22 cellular contexts compared by ENCODE assay signal in genomic region chr16:56874800-56875199, GRCh38. TPM values are rescaled to one million over a fixed set of nuclear protein-coding genes. Genes with fewer than 3 reads are reported as not detected.
DNase-seq lines count a peak whose midpoint lies in the region; ATAC-seq, FAIRE-seq and TF ChIP-seq lines count a peak whose summit lies in the region.
"Had no signal": no experiment of that assay in that cellular context is flagged by ENCODE, and none has a peak within 500 bp of the region (broad histone marks: within the 10 kb centered on the region; RNA-seq: fewer than 3 reads in every experiment).

No MANE protein-coding gene starts in this region.

- no peak overlapping the region for H2BK5ac ChIP-seq in mesendoderm (ENCODE audit: low read length)
- no peak overlapping the region for H2BK5ac ChIP-seq in H9 (ENCODE audit: insufficient read length, low read length)

- H3K14ac ChIP-seq in H9 (ENCODE audit: insufficient read depth, low read length) = no peak overlapping the region

- no peaks in the 10 kb centered on the region for H3K23me2 ChIP-seq in H9 (ENCODE audit: insufficient read length, low read depth, low read length, poor library complexity, severe bottlenecking)

- TF ChIP-seq EP300 in HepG2 (IDR thresholded peaks at IDR 0.05; ENCODE audit: low read depth in 2 of 2, low read length in 2 of 2) (no peak), HepG2 (CRISPR knock-in tag; IDR thresholded peaks at IDR 0.05; ENCODE audit: borderline replicate concordance) (no peak), GM12878 (IDR thresholded peaks at IDR 0.05; ENCODE audit: borderline replicate concordance in 1 of 2, control insufficient read depth in 1 of 2, low read depth in 2 of 2, low read length in 2 of 2) (no peak)

- H4K20me1 ChIP-seq in HepG2 (ENCODE audit: insufficient read depth, low read length) (no peaks in the 10 kb centered on the region), GM12878 (ENCODE audit: control insufficient read depth, insufficient read depth) (no peaks in the 10 kb centered on the region), H9 (ENCODE audit: control insufficient read depth, insufficient read depth, insufficient read length) (no peaks in the 10 kb centered on the region)

- H4K91ac ChIP-seq in H9 (ENCODE audit: insufficient read length, low read depth, low read length) = no peak overlapping the region

- no peak overlapping the region for H3K27ac ChIP-seq in HepG2 (ENCODE audit: extremely low read length, insufficient read depth, low read length)
- no peak overlapping the region for H3K27ac ChIP-seq in right lobe of liver
- H3K27ac ChIP-seq in GM12878 (ENCODE audit: control insufficient read depth, insufficient read depth) = no peak overlapping the region
- no peak overlapping the region for H3K27ac ChIP-seq in mesendoderm (ENCODE audit: low read depth, low read length)
- no peak overlapping the region for H3K27ac ChIP-seq in H9 (ENCODE audit: insufficient read length, low read depth, low read length)
- H3K27ac ChIP-seq: coronary artery, heart left ventricle, HL-60, KMS-11, SK-N-MC, upper lobe of left lung had no signal

- H3K18ac ChIP-seq in mesendoderm (ENCODE audit: low read length) = no peak overlapping the region
- no peak overlapping the region for H3K18ac ChIP-seq in H9 (ENCODE audit: insufficient read length, low read depth, low read length)

- RAD21 ChIA-PET in GM12878 (lab: Charles Lee; ENCODE audit: unreplicated experiment) = interaction anchor here (0.9 to 1.8 kb wide), 7 partner anchors 14 to 76 kb away, joined by 3 to 10 read pairs (median 5); no protein-coding TSS in a partner anchor

- POLR2A ChIA-PET in HepG2 (lab: Yijun Ruan, JAX) (interaction anchor here (0.9 to 1.6 kb wide), 3 partner anchors 14 to 58 kb away, joined by 3 to 5 read pairs (median 4); no protein-coding TSS in a partner anchor), GM12878 (lab: Charles Lee) (interaction anchor here (0.6 to 1.2 kb wide), 6 partner anchors 40 to 96 kb away, joined by 3 read pairs; no protein-coding TSS in a partner anchor)

- 53% methylated on average over 10 of the region's 11 CpGs for WGBS in HepG2 (ENCODE audit: low lambda C conversion rate)
- WGBS in right lobe of liver (ENCODE audit: insufficient coverage, low coverage, low lambda C conversion rate, missing lambda C conversion rate) = 63% methylated on average over 2 of the region's 11 CpGs
- 70% methylated on average over 8 of the region's 11 CpGs for WGBS in GM12878 (ENCODE audit: insufficient coverage, insufficient replicate concordance, low lambda C conversion rate, missing lambda C conversion rate)
- no CpG with 5 or more reads among the region's 11 CpGs for WGBS in mesendoderm (ENCODE audit: extremely low coverage, insufficient coverage, low lambda C conversion rate)
- WGBS in H9 (ENCODE audit: extremely low coverage, insufficient read length, low lambda C conversion rate) = no CpG with 5 or more reads among the region's 11 CpGs

- no peak for TF ChIP-seq RAD21 in HepG2 (CRISPR knock-in tag; IDR thresholded peaks at IDR 0.05)
- TF ChIP-seq RAD21 in GM12878 (IDR thresholded peaks at IDR 0.05; ENCODE audit: insufficient read depth, low read depth, low read length) = no peak

- H3K4ac ChIP-seq in mesendoderm (ENCODE audit: low read depth, low read length) (no peak overlapping the region), H9 (ENCODE audit: low read depth, low read length) (no peak overlapping the region)

- ATAC-seq in HepG2 (no peak), right lobe of liver (no peak), GM12878 (no peak), GM21515 (IDR thresholded peaks at IDR 0.05; ENCODE audit: unreplicated experiment) (no peak)

- H3T11ph ChIP-seq in H9 (ENCODE audit: low read length) = no peak overlapping the region

- in situ Hi-C loops in HepG2 (cut with HindIII; ENCODE audit: extremely low pct_ligation_motif_present, low pct_unique_long_range_greater_than_20kb) = no loop called here
- in situ Hi-C loops in GM12878 (cut with MboI) = no loop called here
- in situ Hi-C loops in ACHN (cut with HindIII; ENCODE audit: low pct_ligation_motif_present, low pct_unique_long_range_greater_than_20kb, low sequenced_read_pairs) = no loop called here

- H4K5ac ChIP-seq in mesendoderm (ENCODE audit: low read length) (no peak overlapping the region), H9 (ENCODE audit: insufficient read length, low read depth, low read length) (no peak overlapping the region)

- CTCF ChIA-PET in HepG2 (lab: Yijun Ruan, JAX; ENCODE audit: low intra/inter-chr PET ratio, low total read pairs) (no interaction called here), GM12878 (lab: Yijun Ruan, JAX) (interaction anchor here (0.6 to 2.7 kb wide), 10 partner anchors 7 to 77 kb away, joined by 3 to 10 read pairs (median 5); no protein-coding TSS in a partner anchor)

- SMC1A ChIA-PET in GM12878 (lab: Charles Lee; ENCODE audit: uncharacterized antibody, unreplicated experiment) = interaction anchor here (0.7 to 1.8 kb wide), 12 partner anchors 10 to 77 kb away, joined by 3 to 5 read pairs (median 3); no protein-coding TSS in a partner anchor

- intact Hi-C loops in HepG2 (cut with micrococcal nuclease; ENCODE audit: unreplicated experiment) (loop anchor here (5.0 kb wide), 1 partner anchor 58 kb away; the partner anchor contains the start of gene HERPUD1), right lobe of liver (cut with DNase I) (loop anchor here in 1 of 2 donors (10.0 kb wide), 1 partner anchor 80 kb away; no protein-coding TSS in a partner anchor), GM12878 (cut with micrococcal nuclease; ENCODE audit: unreplicated experiment) (no loop called here)

- H3K27me3 Mint-ChIP-seq in H9 (ENCODE audit: low read depth) = no peaks in the 10 kb centered on the region

- no peaks in the 10 kb centered on the region for H3K36me3 ChIP-seq in HepG2 (replicated peaks in 1 of 2; ENCODE audit: control insufficient read depth in 1 of 2, insufficient read depth in 2 of 2, low read length in 2 of 2)
- no peaks in the 10 kb centered on the region for H3K36me3 ChIP-seq in right lobe of liver
- H3K36me3 ChIP-seq in GM12878 (ENCODE audit: control insufficient read depth in 2 of 2, insufficient read depth in 2 of 2, low read length in 1 of 2) = no peaks in the 10 kb centered on the region
- H3K36me3 ChIP-seq in mesendoderm (ENCODE audit: control insufficient read depth, insufficient read depth, low read length) = no peaks in the 10 kb centered on the region
- H3K36me3 ChIP-seq: heart left ventricle, upper lobe of left lung had no signal

- no peaks in the 10 kb centered on the region for H3K4me1 Mint-ChIP-seq in H9

- H3K56ac ChIP-seq in mesendoderm (ENCODE audit: low read length) (no peak overlapping the region), H9 (ENCODE audit: insufficient read length, low read depth, low read length) (no peak overlapping the region)

- FAIRE-seq in HepG2 (lab: Jason Lieb, UNC) (no peak), GM12878 (lab: Jason Lieb, UNC) (no peak)
- FAIRE-seq: A204.1, kidney had no signal

- H2AK5ac ChIP-seq in mesendoderm (ENCODE audit: low read length) (no peak overlapping the region), H9 (ENCODE audit: insufficient read length, low read length) (no peak overlapping the region)

- H3K9ac ChIP-seq in HepG2 (ENCODE audit: insufficient read depth, low read depth, low read length) (no peak overlapping the region), GM12878 (ENCODE audit: control insufficient read depth, insufficient read depth, low read length) (no peak overlapping the region), mesendoderm (ENCODE audit: low read length) (no peak overlapping the region), H9 (ENCODE audit: extremely low read depth, insufficient read length, low read length) (no peak overlapping the region)
- H3K9ac ChIP-seq: KMS-11 had no signal

- H3K4me1 ChIP-seq in HepG2 (ENCODE audit: insufficient read depth, low read length) = no peaks in the 10 kb centered on the region
- no peaks in the 10 kb centered on the region for H3K4me1 ChIP-seq in right lobe of liver
- peaks cover 29% of the 10 kb centered on the region for H3K4me1 ChIP-seq in GM12878 (ENCODE audit: control insufficient read depth, insufficient read depth, low read length)
- no peaks in the 10 kb centered on the region for H3K4me1 ChIP-seq in mesendoderm (ENCODE audit: control insufficient read depth, low read depth, low read length)
- H3K4me1 ChIP-seq in H9 (ENCODE audit: insufficient read depth, low read length) = no peaks in the 10 kb centered on the region
- H3K4me1 ChIP-seq: upper lobe of left lung had no signal

- no peaks in the 10 kb centered on the region for H3K9me3 Mint-ChIP-seq in H9

- H2BK12ac ChIP-seq in H9 (ENCODE audit: insufficient read length, low read depth, low read length) = no peak overlapping the region

- DNase-seq in HepG2 (ENCODE audit: low spot score) (no peak), right lobe of liver (no peak), GM12878 (ENCODE audit: low read depth, low spot score) (no peak), mesendoderm (peak; percentile 89), ACHN (no peak), NCI-H1092 (lab: John Stamatoyannopoulos, UW) (no peak), H9 (no peak)
- DNase-seq: activated CD8-positive, alpha-beta memory T cell treated with anti-CD3 and anti-CD28 coated beads for 24 hours; amniotic stem cell; heart left ventricle; kidney; NCI-H146; occipital lobe; stimulated activated naive CD4-positive, alpha-beta T cell; upper lobe of left lung had no signal

- TF ChIP-seq CTCF in HepG2 (CRISPR knock-in tag; IDR thresholded peaks at IDR 0.05) (no peak), right lobe of liver (IDR thresholded peaks at IDR 0.05) (no peak), GM12878 (IDR thresholded peaks at IDR 0.05 in 2 of 3, conservative IDR thresholded peaks at IDR 0.05 in 1 of 3; ENCODE audit: control insufficient read depth in 2 of 3, extremely low read depth in 1 of 3, insufficient read depth in 1 of 3, low read depth in 3 of 3, low read length in 3 of 3) (no peak), H9 (conservative IDR thresholded peaks at IDR 0.05) (no peak)

- TF ChIP-seq POLR2A in HepG2 (IDR thresholded peaks at IDR 0.05; ENCODE audit: insufficient read depth in 1 of 2, low read depth in 2 of 2, low read length in 2 of 2) (no peak), right lobe of liver (IDR thresholded peaks at IDR 0.05) (no peak), GM12878 (IDR thresholded peaks at IDR 0.05; ENCODE audit: low read depth, low read length) (no peak)

- no peak overlapping the region for H4K8ac ChIP-seq in mesendoderm (ENCODE audit: low read depth, low read length)
- no peak overlapping the region for H4K8ac ChIP-seq in H9 (replicated peaks; ENCODE audit: insufficient read length, low read depth, low read length)

- H3K79me2 ChIP-seq in HepG2 (ENCODE audit: insufficient read depth, low read length) (no peaks in the 10 kb centered on the region), GM12878 (ENCODE audit: control insufficient read depth, insufficient read depth, low read length) (no peaks in the 10 kb centered on the region), mesendoderm (ENCODE audit: control insufficient read depth, insufficient read depth, low read length) (no peaks in the 10 kb centered on the region), H9 (ENCODE audit: insufficient read depth, low read length) (no peaks in the 10 kb centered on the region)

- no peaks in the 10 kb centered on the region for H3K36me3 Mint-ChIP-seq in H9 (ENCODE audit: insufficient read depth in 1 of 3, low read depth in 3 of 3)

- H2BK15ac ChIP-seq in mesendoderm (replicated peaks; ENCODE audit: low read depth) (no peak overlapping the region), H9 (ENCODE audit: low read depth, low read length) (no peak overlapping the region)

- H3K27me3 ChIP-seq in HepG2 (ENCODE audit: control insufficient read depth in 1 of 2, insufficient read depth in 2 of 2, low read length in 2 of 2) (no peaks in the 10 kb centered on the region; a peak in 1 of 5 replicates), right lobe of liver (no peaks in the 10 kb centered on the region), GM12878 (replicated peaks in 1 of 2; ENCODE audit: control insufficient read depth in 2 of 2, insufficient read depth in 2 of 2, low read length in 1 of 2) (no peaks in the 10 kb centered on the region), mesendoderm (ENCODE audit: insufficient read depth, low read length, poor library complexity) (no peaks in the 10 kb centered on the region), H9 (ENCODE audit: insufficient read depth, low read length) (no peaks in the 10 kb centered on the region)
- H3K27me3 ChIP-seq: heart left ventricle, upper lobe of left lung had no signal

- BruUV-seq in HepG2 (replicated peaks; lab: Mats Ljungman, UMichigan) (no TSS peak), GM12878 (replicated peaks; lab: Mats Ljungman, UMichigan) (no TSS peak)

- H3K9me3 ChIP-seq in HepG2 (ENCODE audit: low read length) = no peaks in the 10 kb centered on the region
- H3K9me3 ChIP-seq in right lobe of liver = no peaks in the 10 kb centered on the region
- no peaks in the 10 kb centered on the region for H3K9me3 ChIP-seq in GM12878 (replicated peaks; ENCODE audit: control insufficient read depth, insufficient read depth, low read length)
- no peaks in the 10 kb centered on the region for H3K9me3 ChIP-seq in H9 (ENCODE audit: control insufficient read depth, low read depth, low read length)
- H3K9me3 ChIP-seq: heart left ventricle, upper lobe of left lung had no signal

- H2AFZ ChIP-seq in HepG2 (ENCODE audit: low read length) = no peak overlapping the region
- no peak overlapping the region for H2AFZ ChIP-seq in GM12878 (ENCODE audit: control insufficient read depth, low read depth, low read length)
- no peak overlapping the region for H2AFZ ChIP-seq in H9 (ENCODE audit: low read length)

- no peak overlapping the region for H3K4me3 Mint-ChIP-seq in H9

- H3K4me2 ChIP-seq in HepG2 (ENCODE audit: low read depth, low read length) = no peak overlapping the region
- no peak overlapping the region for H3K4me2 ChIP-seq in GM12878 (ENCODE audit: control insufficient read depth, insufficient read depth)
- H3K4me2 ChIP-seq in mesendoderm (ENCODE audit: low read length) = no peak overlapping the region
- no peak overlapping the region for H3K4me2 ChIP-seq in H9 (ENCODE audit: insufficient read depth, insufficient read length, low read length)
- H3K4me2 ChIP-seq: KMS-11 had no signal

- H3K23ac ChIP-seq in mesendoderm (ENCODE audit: low read length) (no peak overlapping the region), H9 (ENCODE audit: insufficient read length, low read depth, low read length) (no peak overlapping the region)

- no peak overlapping the region for H2BK120ac ChIP-seq in mesendoderm (ENCODE audit: low read depth, low read length)
- H2BK120ac ChIP-seq in H9 (ENCODE audit: low read depth, low read length, poor library complexity, severe bottlenecking) = no peak overlapping the region

- no peaks in the 10 kb centered on the region for H3K79me1 ChIP-seq in mesendoderm (ENCODE audit: low read length)
- H3K79me1 ChIP-seq in H9 (ENCODE audit: insufficient read depth, low read depth, low read length, poor library complexity, severe bottlenecking) = no peaks in the 10 kb centered on the region

- H3K4me3 ChIP-seq in HepG2 (replicated peaks in 1 of 3; ENCODE audit: insufficient read depth in 1 of 3, low read depth in 2 of 3, low read length in 3 of 3) = no peak overlapping the region
- H3K4me3 ChIP-seq in right lobe of liver = no peak overlapping the region
- H3K4me3 ChIP-seq in GM12878 = no peak overlapping the region
- H3K4me3 ChIP-seq in mesendoderm (ENCODE audit: low read length) = no peak overlapping the region
- H3K4me3 ChIP-seq: coronary artery, heart left ventricle, SK-N-MC, upper lobe of left lung had no signal

- H3K27ac Mint-ChIP-seq in H9 = no peak overlapping the region

- H2BK20ac ChIP-seq in H9 (ENCODE audit: low read depth, low read length, poor library complexity, severe bottlenecking) = no peak overlapping the region

RNA-seq across cellular contexts. Expression of gene SLC12A3, which starts 9.8 kb away (rescaled TPM):
- not detected in 2 replicates for total RNA-seq in HepG2 (2016; rRNA removed; fragmentation: Illumina TruSeq; extraction: Trizol)
- total RNA-seq in HepG2 (2016; cell fraction: cytosol; rRNA removed; fragmentation: Illumina TruSeq; extraction: Trizol; ENCODE audit: low read depth) = 0.35 TPM in 1 of 2 replicates, not detected in the other
- not detected in 2 replicates for total RNA-seq in HepG2 (2016; cell fraction: insoluble cytoplasmic fraction; rRNA removed; fragmentation: Illumina TruSeq; extraction: Trizol)
- total RNA-seq in HepG2 (2016; cell fraction: membrane; rRNA removed; fragmentation: Illumina TruSeq; extraction: Trizol) = 0.07 and 0.40 TPM in 2 replicates
- total RNA-seq in HepG2 (2016; cell fraction: nucleus; rRNA removed; fragmentation: Illumina TruSeq; extraction: Trizol) = not detected in 2 replicates
- polyA plus RNA-seq in HepG2 (2011; rRNA removed) = 5.1 and 6.2 TPM in 2 replicates
- 1.6 and 1.7 TPM in 2 replicates for polyA plus RNA-seq in HepG2 (2011; cell fraction: cytosol; rRNA removed)
- 21.0 and 30.1 TPM in 2 replicates for polyA plus RNA-seq in HepG2 (2011; cell fraction: nucleus; rRNA removed)
- 1.9 and 3.9 TPM in 2 replicates for polyA plus RNA-seq in HepG2 (2012)
- not detected in 2 replicates for polyA plus RNA-seq in HepG2 (2016; cell fraction: cytosol; fragmentation: Illumina TruSeq; extraction: Trizol; ENCODE audit: low read depth)
- polyA plus RNA-seq in HepG2 (2016; cell fraction: insoluble cytoplasmic fraction; fragmentation: Illumina TruSeq; extraction: Trizol; ENCODE audit: low read depth) = not detected in 2 replicates
- not detected in 2 replicates for polyA plus RNA-seq in HepG2 (2016; cell fraction: membrane; fragmentation: Illumina TruSeq; extraction: Trizol; ENCODE audit: low read depth)
- polyA plus RNA-seq in HepG2 (2016; cell fraction: nucleus; fragmentation: Illumina TruSeq; extraction: Trizol; ENCODE audit: insufficient read depth, low read depth) = not detected in 2 replicates
- 8.9 and 232 TPM in 2 replicates for polyA minus RNA-seq in HepG2 (2011; rRNA and poly(A)+ RNA removed; ENCODE audit: low replicate concordance)
- 2.2 and 2.3 TPM in 2 replicates for polyA minus RNA-seq in HepG2 (2011; cell fraction: cytosol; rRNA and poly(A)+ RNA removed)
- polyA minus RNA-seq in HepG2 (2011; cell fraction: nucleus; rRNA and poly(A)+ RNA removed) = 7.0 and 7.5 TPM in 2 replicates
- not detected for total RNA-seq in right lobe of liver
- 0.98 and 2.1 TPM in 2 replicates for total RNA-seq in GM12878 (2013; cell fraction: nucleolus; rRNA removed)
- total RNA-seq in GM12878 (2014; rRNA removed) = 3.4 and 4.0 TPM in 2 replicates
- total RNA-seq in GM12878 (2014; rRNA removed; fragmentation: Illumina TruSeq; extraction: Trizol) = 2.8 and 3.5 TPM in 2 replicates
- 4.8 and 5.2 TPM in 2 replicates for total RNA-seq in GM12878 (2021)
- polyA plus RNA-seq in GM12878 (2011; ENCODE audit: low read depth) = 0.21 TPM
- 0.05 and 0.16 TPM in 2 replicates for polyA plus RNA-seq in GM12878 (2011; rRNA removed)
- 0.10 and 0.16 TPM in 2 replicates for polyA plus RNA-seq in GM12878 (2011; cell fraction: cytosol; rRNA removed)
- 0.13 and 0.35 TPM in 2 replicates for polyA plus RNA-seq in GM12878 (2011; cell fraction: nucleus; rRNA removed)
- 0.38 and 0.55 TPM in 2 replicates for polyA plus RNA-seq in GM12878 (2012)
- 4.9 and 5.9 TPM in 2 replicates for polyA plus RNA-seq in GM12878 (2014; fragmentation: Illumina TruSeq; extraction: Trizol)
- 1 to 10 TPM in 1 of 2 experiments, under 1 TPM in 1; 0.95 to 1.0 TPM for polyA plus RNA-seq in GM12878 (2014; fragmentation: Nextera tagmentation; extraction: Ambion mirVana)
- 5.1 and 6.3 TPM in 2 replicates for polyA plus RNA-seq in GM12878 (2014; rRNA removed)
- 1 to 10 TPM; 2.8 TPM for polyA plus RNA-seq in GM12878 (2016; fragmentation: Nextera tagmentation; extraction: Ambion mirVana)
- polyA minus RNA-seq in GM12878 (2011; rRNA and poly(A)+ RNA removed) = 0.21 and 0.22 TPM in 2 replicates
- polyA minus RNA-seq in GM12878 (2011; cell fraction: cytosol; rRNA and poly(A)+ RNA removed) = 1.0 and 2.3 TPM in 2 replicates
- polyA minus RNA-seq in GM12878 (2011; cell fraction: nucleus; rRNA and poly(A)+ RNA removed) = 0.29 TPM in 1 of 2 replicates, not detected in the other
- polyA plus RNA-seq in mesendoderm (2013, experiment 1 of 2) = 0.04 TPM
- polyA plus RNA-seq in mesendoderm (2013, experiment 2 of 2) = 0.01 TPM
- total RNA-seq in H9 (2021) = not detected in 2 replicates
- total RNA-seq: NCI-H460, occipital lobe had no signal
- polyA plus RNA-seq: heart left ventricle had no signal

RNA-seq across cellular contexts. Expression of gene HERPUD1, which starts 57.1 kb away (rescaled TPM):
- total RNA-seq in HepG2 (2016; rRNA removed; fragmentation: Illumina TruSeq; extraction: Trizol) (65.3 and 96.2 TPM in 2 replicates), right lobe of liver (100 to 1,000 TPM; 103 to 185 (median 133) TPM), GM12878 (2014; rRNA removed) (69.9 and 80.4 TPM in 2 replicates), GM12878 (2014; rRNA removed; fragmentation: Illumina TruSeq; extraction: Trizol) (102 and 107 TPM in 2 replicates), GM12878 (2021) (129 and 143 TPM in 2 replicates), H9 (2021) (28.9 and 30.8 TPM in 2 replicates)
- total RNA-seq in HepG2 (2016; cell fraction: cytosol; rRNA removed; fragmentation: Illumina TruSeq; extraction: Trizol; ENCODE audit: low read depth) = 30.1 and 30.9 TPM in 2 replicates
- total RNA-seq in HepG2 (2016; cell fraction: insoluble cytoplasmic fraction; rRNA removed; fragmentation: Illumina TruSeq; extraction: Trizol) = 63.9 and 93.3 TPM in 2 replicates
- total RNA-seq in HepG2 (2016; cell fraction: membrane; rRNA removed; fragmentation: Illumina TruSeq; extraction: Trizol) = 64.8 and 86.4 TPM in 2 replicates
- 133 and 155 TPM in 2 replicates for total RNA-seq in HepG2 (2016; cell fraction: nucleus; rRNA removed; fragmentation: Illumina TruSeq; extraction: Trizol)
- polyA plus RNA-seq in HepG2 (2011; rRNA removed) (311 and 323 TPM in 2 replicates), GM12878 (2011; rRNA removed) (119 and 178 TPM in 2 replicates), GM12878 (2014; fragmentation: Illumina TruSeq; extraction: Trizol) (138 and 149 TPM in 2 replicates), GM12878 (2014; fragmentation: Nextera tagmentation; extraction: Ambion mirVana) (10 to 100 TPM; 32.6 to 68.1 TPM), GM12878 (2014; rRNA removed) (99.0 and 129 TPM in 2 replicates), GM12878 (2016; fragmentation: Nextera tagmentation; extraction: Ambion mirVana) (100 to 1,000 TPM; 204 to 212 TPM)
- polyA plus RNA-seq in HepG2 (2011; cell fraction: cytosol; rRNA removed) = 179 and 230 TPM in 2 replicates
- 192 and 208 TPM in 2 replicates for polyA plus RNA-seq in HepG2 (2011; cell fraction: nucleus; rRNA removed)
- 165 and 190 TPM in 2 replicates for polyA plus RNA-seq in HepG2 (2012)
- 33.0 and 44.6 TPM in 2 replicates for polyA plus RNA-seq in HepG2 (2016; cell fraction: cytosol; fragmentation: Illumina TruSeq; extraction: Trizol; ENCODE audit: low read depth)
- polyA plus RNA-seq in HepG2 (2016; cell fraction: insoluble cytoplasmic fraction; fragmentation: Illumina TruSeq; extraction: Trizol; ENCODE audit: low read depth) = 80.1 and 93.2 TPM in 2 replicates
- 58.1 and 78.2 TPM in 2 replicates for polyA plus RNA-seq in HepG2 (2016; cell fraction: membrane; fragmentation: Illumina TruSeq; extraction: Trizol; ENCODE audit: low read depth)
- polyA plus RNA-seq in HepG2 (2016; cell fraction: nucleus; fragmentation: Illumina TruSeq; extraction: Trizol; ENCODE audit: insufficient read depth, low read depth) = 216 and 231 TPM in 2 replicates
- 206 and 472 TPM in 2 replicates for polyA minus RNA-seq in HepG2 (2011; rRNA and poly(A)+ RNA removed; ENCODE audit: low replicate concordance)
- polyA minus RNA-seq in HepG2 (2011; cell fraction: cytosol; rRNA and poly(A)+ RNA removed) = 126 and 139 TPM in 2 replicates
- 287 and 365 TPM in 2 replicates for polyA minus RNA-seq in HepG2 (2011; cell fraction: nucleus; rRNA and poly(A)+ RNA removed)
- total RNA-seq in GM12878 (2013; cell fraction: nucleolus; rRNA removed) = 346 and 347 TPM in 2 replicates
- polyA plus RNA-seq in GM12878 (2011; ENCODE audit: low read depth) = 132 TPM
- polyA plus RNA-seq in GM12878 (2011; cell fraction: cytosol; rRNA removed) = 111 and 123 TPM in 2 replicates
- 83.2 and 124 TPM in 2 replicates for polyA plus RNA-seq in GM12878 (2011; cell fraction: nucleus; rRNA removed)
- 141 and 168 TPM in 2 replicates for polyA plus RNA-seq in GM12878 (2012)
- polyA minus RNA-seq in GM12878 (2011; rRNA and poly(A)+ RNA removed) = 110 and 134 TPM in 2 replicates
- polyA minus RNA-seq in GM12878 (2011; cell fraction: cytosol; rRNA and poly(A)+ RNA removed) = 46.4 and 58.4 TPM in 2 replicates
- polyA minus RNA-seq in GM12878 (2011; cell fraction: nucleus; rRNA and poly(A)+ RNA removed) = 93.1 and 103 TPM in 2 replicates
- polyA plus RNA-seq in mesendoderm (2013, experiment 1 of 2) = 23.1 TPM
- 23.7 TPM for polyA plus RNA-seq in mesendoderm (2013, experiment 2 of 2)

Comparison
In these comparisons a context has a peak if more than half of its experiments do, and no peak if none do; other contexts are left out.
1. Of the 75 proteins assayed by ChIP-seq in both HepG2 and GM12878: peak only in HepG2: ZNF687; only in GM12878: EED; in both: none; in neither: 73.